In genomic region chr6:5728726-5729434, GRCh38 we compare ENCODE assay signal across 13 cellular contexts.
DNase-seq lines count a peak whose midpoint lies in the region; ATAC-seq, FAIRE-seq and TF ChIP-seq lines count a peak whose summit lies in the region.
"Had no signal": no experiment of that assay in that cellular context is flagged by ENCODE, and none has a peak within 500 bp of the region (broad histone marks: within the 10 kb centered on the region; RNA-seq: fewer than 3 reads in every experiment).

No MANE protein-coding gene starts in this region.

- DNase-seq in DMS79 treated with DMSO at 0.1 percent for 48 hours (lab: John Stamatoyannopoulos, UW): peak; percentile 64
- DNase-seq in NCI-H1105 (lab: John Stamatoyannopoulos, UW): peak; percentile 18
- DNase-seq in SHP77 treated with DMSO at 0.1 percent for 48 hours (lab: John Stamatoyannopoulos, UW): peak; percentile 67
- DNase-seq in left kidney (ENCODE audit: low read depth, low spot score): peak; percentile 46
- no peak for DNase-seq in posterior vena cava (ENCODE audit: low spot score)
- no peak for DNase-seq in NK-92 (lab: John Stamatoyannopoulos, UW; ENCODE audit: unreplicated experiment)
- no peak for DNase-seq in D721Med (ENCODE audit: insufficient read length, low spot score)
- DNase-seq: activated B cell treated with CpG ODN at 0.5 μM for 24 hours; DMS 273 treated with DMSO at 0.1 percent for 48 hours; NCI-H1694 treated with DMSO at 0.1 percent for 48 hours; stimulated activated CD4-positive, alpha-beta T cell treated with anti-CD3 and anti-CD28 coated beads, Interleukin-2, amount 100 ng/mL, for 24 hours; thyroid gland had no signal

- intact Hi-C loops in posterior vena cava (cut with DNase I): no loop called here

- FAIRE-seq in D721Med (lab: Jason Lieb, UNC): no peak

- no peak for TF ChIP-seq CTCF in D721Med (IDR thresholded peaks at IDR 0.05; ENCODE audit: insufficient read depth, missing control alignments)

- no peak for ATAC-seq in GM18502 (IDR thresholded peaks at IDR 0.05; ENCODE audit: poor library complexity, unreplicated experiment)

Comparison
In these comparisons a context has a peak if more than half of its experiments do, and no peak if none do; other contexts are left out.
1. DNase-seq: peak in DMS79 treated with DMSO at 0.1 percent for 48 hours (single experiment), NCI-H1105 (single experiment), SHP77 treated with DMSO at 0.1 percent for 48 hours (single experiment) and left kidney (single experiment); none in posterior vena cava (single experiment), NK-92 (single experiment) and D721Med (single experiment).